In genomic region chr1:217272385-217272784, GRCh38 we compare ENCODE assay signal across 16 cellular contexts.
DNase-seq lines count a peak whose midpoint lies in the region; TF ChIP-seq lines count a peak whose summit lies in the region.
"Had no signal": no experiment of that assay in that cellular context is flagged by ENCODE, and none has a peak within 500 bp of the region (broad histone marks: within the 10 kb centered on the region; RNA-seq: fewer than 3 reads in every experiment).

No MANE protein-coding gene starts in this region.

- peaks cover 3% of the 10 kb centered on the region; the same call in 1 of the 2 replicates for H3K4me1 ChIP-seq in HAP-1
- H3K4me1 ChIP-seq: testis had no signal

- no peaks in the 10 kb centered on the region for H3K9me3 ChIP-seq in HAP-1
- H3K9me3 ChIP-seq: mucosa of descending colon, testis had no signal

- H3K4me3 ChIP-seq in retinal pigment epithelial cell (ENCODE audit: low read length) (no peak overlapping the region), HAP-1 (no peak overlapping the region)
- H3K4me3 ChIP-seq: GM23338, mucosa of descending colon, testis had no signal

- no peak for TF ChIP-seq CTCF in retinal pigment epithelial cell (conservative IDR thresholded peaks at IDR 0.05; ENCODE audit: low read depth, low read length)

- in situ Hi-C loops in HAP-1 (cut with MboI; ENCODE audit: low sequenced_read_pairs) = no loop called here

- DNase-seq in EL (peak; percentile 46), RPMI7951 (ENCODE audit: low read depth) (peak; percentile 32), fibroblast of peridontal ligament (ENCODE audit: extremely low read depth) (peak; percentile 67), retinal pigment epithelial cell (ENCODE audit: low read depth) (peak; percentile 48), COLO668 (lab: John Stamatoyannopoulos, UW; ENCODE audit: unreplicated experiment) (no peak), HAP-1 (ENCODE audit: low spot score in 2 of 2) (no peak), SIG-M5 (lab: John Stamatoyannopoulos, UW) (no peak)
- DNase-seq in activated CD8-positive, alpha-beta memory T cell treated with anti-CD3 and anti-CD28 coated beads, Interleukin-2, amount 50 U/mL, for 48 hours = no peak
- DNase-seq: activated CD8-positive, alpha-beta memory T cell treated with anti-CD3 and anti-CD28 coated beads, Interleukin-2, amount 50 U/mL, for 4 hours; activated naive CD8-positive, alpha-beta T cell treated with anti-CD3 and anti-CD28 coated beads, Interleukin-2, amount 10 ng/mL, durations not matched to agents 7 days and 5 days; CD8-positive, alpha-beta T cell; immature natural killer cell; mucosa of descending colon; posterior cingulate gyrus; testis had no signal

- no peaks in the 10 kb centered on the region for H3K27me3 ChIP-seq in HAP-1 (ENCODE audit: low read depth)
- H3K27me3 ChIP-seq: testis had no signal

- H3K36me3 ChIP-seq in HAP-1 (replicated peaks) = no peaks in the 10 kb centered on the region

Comparison
In these comparisons a context has a peak if more than half of its experiments do, and no peak if none do; other contexts are left out.
1. DNase-seq: peak in EL (single experiment), RPMI7951 (single experiment), fibroblast of peridontal ligament (single experiment) and retinal pigment epithelial cell (single experiment); none in COLO668 (single experiment), HAP-1 (0 of 2), activated CD8-positive, alpha-beta memory T cell treated with anti-CD3 and anti-CD28 coated beads, Interleukin-2, amount 50 U/mL, for 48 hours (single experiment) and SIG-M5 (single experiment).